In genomic region chrX:149504226-149504914, GRCh38 we compare ENCODE assay signal across 1 cellular context.
A peak's percentile ranks its signal among the peaks of the same experiment; 100 is the strongest.
TF ChIP-seq lines count a peak whose summit lies in the region.

No MANE protein-coding gene starts in this region.

TF ChIP-seq in K562, 482 proteins besides CTCF, POLR2A, EP300 and RAD21 (continued from another document and continues in another):
- TF ChIP-seq ZBTB34 (CRISPR knock-in tag; IDR thresholded peaks at IDR 0.05) (no peak), HLTF (IDR thresholded peaks at IDR 0.05) (no peak; the same call in 1 of the 2 replicates), NCOA1 (IDR thresholded peaks at IDR 0.05; ENCODE audit: low read depth) (peak; percentile 23; the same call in 1 of the 2 replicates), NCOA2 (IDR thresholded peaks at IDR 0.05; ENCODE audit: partially characterized antibody in 2 of 2) (no peak), SMAD2 (IDR thresholded peaks at IDR 0.05; ENCODE audit: low read depth, low read length) (no peak), GABPB2 (CRISPR knock-in tag; conservative IDR thresholded peaks at IDR 0.05) (no peak), LCOR (CRISPR knock-in tag; IDR thresholded peaks at IDR 0.05) (no peak), HIVEP1 (CRISPR knock-in tag; IDR thresholded peaks at IDR 0.05) (no peak), HMGXB4 (CRISPR knock-in tag; IDR thresholded peaks at IDR 0.05) (no peak), GATAD2B (IDR thresholded peaks at IDR 0.05; ENCODE audit: borderline replicate concordance) (no peak), GTF2A2 (tag; IDR thresholded peaks at IDR 0.05) (no peak), SNIP1 (IDR thresholded peaks at IDR 0.05; ENCODE audit: low read depth) (no peak), USF1 (CRISPR knock-in tag; IDR thresholded peaks at IDR 0.05) (no peak), MTA1 (IDR thresholded peaks at IDR 0.05; ENCODE audit: borderline replicate concordance) (0 out of 2 replicates have a peak, but pooled peaks have one; percentile 45), SPI1 (IDR thresholded peaks at IDR 0.05; ENCODE audit: borderline replicate concordance, low read depth, low read length) (no peak), AFF1 (IDR thresholded peaks at IDR 0.05; ENCODE audit: low read depth in 1 of 2, partially characterized antibody in 2 of 2) (no peak), CREB3 (tag; conservative IDR thresholded peaks at IDR 0.05; ENCODE audit: low read depth) (no peak), MAZ (CRISPR knock-in tag; conservative IDR thresholded peaks at IDR 0.05 in 1 of 2, IDR thresholded peaks at IDR 0.05 in 1 of 2) (peak in 1 of 2 experiments; percentile 40; a peak in 1 of 4 replicates), ELF4 (CRISPR knock-in tag; IDR thresholded peaks at IDR 0.05) (no peak), BRD9 (IDR thresholded peaks at IDR 0.05; ENCODE audit: low read depth, partially characterized antibody) (no peak), ZNF584 (CRISPR knock-in tag; IDR thresholded peaks at IDR 0.05; ENCODE audit: low read depth) (no peak), ZNF274 (IDR thresholded peaks at IDR 0.05; ENCODE audit: borderline replicate concordance, low read depth, low read length) (no peak), ARID4B (CRISPR knock-in tag; IDR thresholded peaks at IDR 0.05) (no peak), ZNF764 (CRISPR knock-in tag; IDR thresholded peaks at IDR 0.05; ENCODE audit: low read depth) (no peak), ZNF436 (CRISPR knock-in tag; IDR thresholded peaks at IDR 0.05) (no peak), USF2 (CRISPR knock-in tag; IDR thresholded peaks at IDR 0.05) (no peak), HEY1 (CRISPR knock-in tag; IDR thresholded peaks at IDR 0.05; ENCODE audit: borderline replicate concordance) (no peak), RBM15 (IDR thresholded peaks at IDR 0.05; ENCODE audit: insufficient read depth, low read length) (no peak), EHMT2 (IDR thresholded peaks at IDR 0.05) (peak; percentile 58), FOXP1 (CRISPR knock-in tag; IDR thresholded peaks at IDR 0.05) (no peak), HINFP (tag; conservative IDR thresholded peaks at IDR 0.05; ENCODE audit: low read depth) (peak; percentile 29; the same call in 1 of the 2 replicates), ZNF407 (IDR thresholded peaks at IDR 0.05; ENCODE audit: low read depth) (no peak), HMG20A (CRISPR knock-in tag; conservative IDR thresholded peaks at IDR 0.05) (no peak), KLF10 (CRISPR knock-in tag; IDR thresholded peaks at IDR 0.05) (no peak)
